1 cellular context compared by ENCODE assay signal in the genomic region with DNA sequence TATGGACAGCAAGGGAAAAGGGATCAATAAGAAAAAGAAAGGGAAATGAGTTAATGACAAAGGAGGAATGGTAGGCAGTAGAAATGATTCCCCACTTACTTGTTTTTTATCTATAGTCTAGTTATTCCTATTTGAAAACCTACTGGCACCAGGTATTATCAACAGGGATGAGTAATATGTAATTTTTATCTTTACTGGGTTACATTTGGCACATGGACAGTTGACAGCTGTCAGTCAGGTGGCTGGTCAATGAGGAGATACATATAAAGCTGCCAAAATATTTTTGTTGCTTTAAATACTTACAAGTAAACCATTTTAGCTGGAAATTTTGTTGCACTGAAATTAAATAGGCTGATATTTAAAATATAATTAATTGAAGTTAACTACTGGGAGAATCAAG. TPM values are rescaled to one million over a fixed set of nuclear protein-coding genes. Genes with fewer than 3 reads are reported as not detected.
"Had no signal": no experiment of that assay in that cellular context is flagged by ENCODE, and none has a peak within 500 bp of the region (broad histone marks: within the 10 kb centered on the region; RNA-seq: fewer than 3 reads in every experiment).

No MANE protein-coding gene starts in this region.

RNA-seq across cellular contexts. Expression of gene MEF2C, which starts 18.1 kb away (rescaled TPM):
- polyA plus RNA-seq: HepG2 had no signal
